ENCODE assay signal across 1 cellular context in genomic region chr19:19599190-19599535, GRCh38.
TF ChIP-seq lines count a peak whose summit lies in the region.

No MANE protein-coding gene starts in this region.

TF ChIP-seq in H1, 55 proteins besides CTCF, POLR2A, EP300 and RAD21:
- no peak for TF ChIP-seq SIRT6 (IDR thresholded peaks at IDR 0.05; ENCODE audit: low read length)
- no peak for TF ChIP-seq BACH1 (IDR thresholded peaks at IDR 0.05; ENCODE audit: low read length)
- no peak for TF ChIP-seq EZH2 (IDR thresholded peaks at IDR 0.05; ENCODE audit: low read depth, low read length, severe bottlenecking)
- no peak for TF ChIP-seq BRCA1 (IDR thresholded peaks at IDR 0.05; ENCODE audit: low read depth, low read length)
- no peak for TF ChIP-seq POLR2AphosphoS5 (IDR thresholded peaks at IDR 0.05; ENCODE audit: low read depth, low read length)
- no peak for TF ChIP-seq FOSL1 (IDR thresholded peaks at IDR 0.05; ENCODE audit: insufficient read depth, low read depth, low read length)
- TF ChIP-seq CTBP2 (IDR thresholded peaks at IDR 0.05; ENCODE audit: borderline replicate concordance, insufficient read depth, insufficient read length, low read length): no peak
- no peak for TF ChIP-seq KDM4A (IDR thresholded peaks at IDR 0.05; ENCODE audit: low read depth, low read length, severe bottlenecking)
- TF ChIP-seq ZNF274 (IDR thresholded peaks at IDR 0.05; ENCODE audit: borderline replicate concordance, extremely low read depth, low read length): no peak
- no peak for TF ChIP-seq CHD7 (IDR thresholded peaks at IDR 0.05; ENCODE audit: insufficient replicate concordance, low read length)
- no peak for TF ChIP-seq E2F6 (IDR thresholded peaks at IDR 0.05)
- no peak for TF ChIP-seq MAX (IDR thresholded peaks at IDR 0.05)
- TF ChIP-seq CHD1 (IDR thresholded peaks at IDR 0.05; ENCODE audit: low read depth, low read length): no peak
- TF ChIP-seq SIX5 (IDR thresholded peaks at IDR 0.05; ENCODE audit: low read depth, low read length): no peak
- TF ChIP-seq SIN3A (conservative IDR thresholded peaks at IDR 0.05 in 1 of 2, IDR thresholded peaks at IDR 0.05 in 1 of 2; ENCODE audit: low read depth in 1 of 2, low read length in 2 of 2): no peak
- no peak for TF ChIP-seq HDAC6 (IDR thresholded peaks at IDR 0.05; ENCODE audit: low read depth, low read length)
- TF ChIP-seq CHD2 (IDR thresholded peaks at IDR 0.05; ENCODE audit: low read length): no peak
- no peak for TF ChIP-seq YY1 (IDR thresholded peaks at IDR 0.05; ENCODE audit: low read depth, low read length)
TF ChIP-seq in H1: peak in this region for 0.
